20 cellular contexts compared by ENCODE assay signal in genomic region chr13:99998261-99998660, GRCh38. TPM values are rescaled to one million over a fixed set of nuclear protein-coding genes. Genes with fewer than 3 reads are reported as not detected.
DNase-seq lines count a peak whose midpoint lies in the region; ATAC-seq lines count a peak whose summit lies in the region.
"Had no signal": no experiment of that assay in that cellular context is flagged by ENCODE, and none has a peak within 500 bp of the region (broad histone marks: within the 10 kb centered on the region; RNA-seq: fewer than 3 reads in every experiment).

No MANE protein-coding gene starts in this region.

- H3K9me3 ChIP-seq in T-helper 17 cell (ENCODE audit: control insufficient read depth, low read length, poor library complexity, severe bottlenecking) (peaks cover 16% of the 10 kb centered on the region), iPS-15b (ENCODE audit: control insufficient read depth, insufficient read depth, low read length) (no peaks in the 10 kb centered on the region)

- no peak overlapping the region for H3K4me3 Mint-ChIP-seq in activated naive CD8-positive, alpha-beta T cell treated with anti-CD3 and anti-CD28 coated beads for 36 hours
- no peak overlapping the region for H3K4me3 Mint-ChIP-seq in activated naive CD8-positive, alpha-beta T cell treated with anti-CD3 and anti-CD28 coated beads, Interleukin-2, amount 50 U/mL, for 24 hours
- peak overlapping the region; percentile 36 for H3K4me3 Mint-ChIP-seq in T-helper 17 cell

- H3K27ac Mint-ChIP-seq in activated naive CD8-positive, alpha-beta T cell treated with anti-CD3 and anti-CD28 coated beads for 36 hours, result peak overlapping the region; percentile 43
- no peak overlapping the region for H3K27ac Mint-ChIP-seq in activated naive CD8-positive, alpha-beta T cell treated with anti-CD3 and anti-CD28 coated beads, Interleukin-2, amount 50 U/mL, for 24 hours
- H3K27ac Mint-ChIP-seq in T-helper 17 cell, result no peak overlapping the region

- peaks cover 80% of the 10 kb centered on the region for H3K27me3 Mint-ChIP-seq in activated naive CD8-positive, alpha-beta T cell treated with anti-CD3 and anti-CD28 coated beads for 36 hours
- H3K27me3 Mint-ChIP-seq in activated naive CD8-positive, alpha-beta T cell treated with anti-CD3 and anti-CD28 coated beads, Interleukin-2, amount 50 U/mL, for 24 hours, result peaks cover 80% of the 10 kb centered on the region
- H3K27me3 Mint-ChIP-seq in T-helper 17 cell, result peaks cover 74% of the 10 kb centered on the region

- H3K36me3 ChIP-seq in iPS-15b (ENCODE audit: control insufficient read depth, insufficient read depth, low read length), result no peaks in the 10 kb centered on the region

- no peak for DNase-seq in activated naive CD8-positive, alpha-beta T cell treated with anti-CD3 and anti-CD28 coated beads for 36 hours
- DNase-seq in activated naive CD8-positive, alpha-beta T cell treated with anti-CD3 and anti-CD28 coated beads, Interleukin-2, amount 50 U/mL, for 24 hours, result no peak
- DNase-seq in T-helper 17 cell (no peak), retina (peak; percentile 28), activated T-cell treated with anti-CD3 and anti-CD28 coated beads for 4 hours (no peak), NCI-H2081 treated with DMSO at 0.1 percent for 48 hours (lab: John Stamatoyannopoulos, UW) (no peak)
- DNase-seq: 8988T, Calu3, DMS79 treated with DMSO at 0.1 percent for 48 hours, KG1, MM.1S, NCI-H1417, NCI-H1694, NCI-H2029 treated with DMSO at 0.1 percent for 48 hours, NCI-H2227 treated with DMSO at 0.1 percent for 48 hours, NCI-H526 treated with DMSO at 0.1 percent for 48 hours, RPMI8226, SHP77 had no signal

- peak overlapping the region; percentile 62 for H3K4me3 ChIP-seq in iPS-15b (ENCODE audit: low read depth, low read length)

- peaks cover 48% of the 10 kb centered on the region for H3K27me3 ChIP-seq in iPS-15b (ENCODE audit: control insufficient read depth, insufficient read depth, low read length)

- peaks cover 18% of the 10 kb centered on the region for H3K4me1 Mint-ChIP-seq in activated naive CD8-positive, alpha-beta T cell treated with anti-CD3 and anti-CD28 coated beads for 36 hours
- H3K4me1 Mint-ChIP-seq in activated naive CD8-positive, alpha-beta T cell treated with anti-CD3 and anti-CD28 coated beads, Interleukin-2, amount 50 U/mL, for 24 hours, result peaks cover 5% of the 10 kb centered on the region
- H3K4me1 Mint-ChIP-seq in T-helper 17 cell, result peaks cover 6% of the 10 kb centered on the region

- peaks cover 17% of the 10 kb centered on the region for H3K4me1 ChIP-seq in iPS-15b (ENCODE audit: control insufficient read depth, insufficient read depth, low read length)

- H3K9ac ChIP-seq in iPS-15b (ENCODE audit: low read depth, low read length), result no peak overlapping the region

- peaks cover 8% of the 10 kb centered on the region for H3K9me3 Mint-ChIP-seq in activated naive CD8-positive, alpha-beta T cell treated with anti-CD3 and anti-CD28 coated beads for 36 hours
- peaks cover 9% of the 10 kb centered on the region for H3K9me3 Mint-ChIP-seq in activated naive CD8-positive, alpha-beta T cell treated with anti-CD3 and anti-CD28 coated beads, Interleukin-2, amount 50 U/mL, for 24 hours

- no peak for ATAC-seq in activated naive CD8-positive, alpha-beta T cell treated with anti-CD3 and anti-CD28 coated beads, Interleukin-2, amount 50 U/mL, for 24 hours
- ATAC-seq in T-helper 17 cell (no peak), GM18867 (IDR thresholded peaks at IDR 0.05; ENCODE audit: unreplicated experiment) (no peak)

- no peaks in the 10 kb centered on the region for H3K36me3 Mint-ChIP-seq in activated naive CD8-positive, alpha-beta T cell treated with anti-CD3 and anti-CD28 coated beads for 36 hours
- H3K36me3 Mint-ChIP-seq in activated naive CD8-positive, alpha-beta T cell treated with anti-CD3 and anti-CD28 coated beads, Interleukin-2, amount 50 U/mL, for 24 hours (ENCODE audit: low read depth), result peaks cover 9% of the 10 kb centered on the region
- peaks cover 4% of the 10 kb centered on the region for H3K36me3 Mint-ChIP-seq in T-helper 17 cell (ENCODE audit: low read depth)

RNA-seq across cellular contexts. Expression of gene ZIC2, which starts 16.7 kb away (rescaled TPM):
- total RNA-seq in activated naive CD8-positive, alpha-beta T cell treated with anti-CD3 and anti-CD28 coated beads for 36 hours, result not detected
- not detected for total RNA-seq in T-helper 17 cell

RNA-seq across cellular contexts. Expression of gene ZIC5, which starts 26.7 kb away (rescaled TPM):
- not detected for total RNA-seq in activated naive CD8-positive, alpha-beta T cell treated with anti-CD3 and anti-CD28 coated beads for 36 hours
- total RNA-seq in T-helper 17 cell, result not detected
